Comparison of ENCODE assay signal across 16 cellular contexts in genomic region chr20:356745-357144, GRCh38. TPM values are rescaled to one million over a fixed set of nuclear protein-coding genes. Genes with fewer than 3 reads are reported as not detected.
DNase-seq lines count a peak whose midpoint lies in the region; ATAC-seq, FAIRE-seq and TF ChIP-seq lines count a peak whose summit lies in the region.
"Had no signal": no experiment of that assay in that cellular context is flagged by ENCODE, and none has a peak within 500 bp of the region (broad histone marks: within the 10 kb centered on the region; RNA-seq: fewer than 3 reads in every experiment).

No MANE protein-coding gene starts in this region.

- H3K27me3 Mint-ChIP-seq in nephron (ENCODE audit: low read depth) (no peaks in the 10 kb centered on the region), type B pancreatic cell (no peaks in the 10 kb centered on the region)

- no peak for TF ChIP-seq EP300 in HepG2 (IDR thresholded peaks at IDR 0.05; ENCODE audit: low read depth in 2 of 2, low read length in 2 of 2)
- TF ChIP-seq EP300 in HepG2 (CRISPR knock-in tag; IDR thresholded peaks at IDR 0.05; ENCODE audit: borderline replicate concordance), result no peak

- H2AFZ ChIP-seq in HepG2 (ENCODE audit: low read length), result no peak overlapping the region

- no peak overlapping the region for H3K4me3 Mint-ChIP-seq in nephron
- H3K4me3 Mint-ChIP-seq in type B pancreatic cell, result no peak overlapping the region
- H3K4me3 Mint-ChIP-seq: CD14-positive monocyte; CD8-positive, alpha-beta T cell had no signal

- intact Hi-C loops in HepG2 (cut with micrococcal nuclease; ENCODE audit: unreplicated experiment) (no loop called here), right lobe of liver (cut with DNase I) (loop anchor here (5.0 to 10.0 kb wide), 2 partner anchors 128 to 131 kb away; no protein-coding TSS in a partner anchor)

- no peaks in the 10 kb centered on the region for H3K9me3 Mint-ChIP-seq in nephron
- no peaks in the 10 kb centered on the region for H3K9me3 Mint-ChIP-seq in type B pancreatic cell
- H3K9me3 Mint-ChIP-seq: CD8-positive, alpha-beta T cell had no signal

- H3K4me1 Mint-ChIP-seq in nephron (peaks cover 12% of the 10 kb centered on the region), type B pancreatic cell (ENCODE audit: unreplicated experiment) (peaks cover 15% of the 10 kb centered on the region)

- POLR2A ChIA-PET in HepG2 (lab: Yijun Ruan, JAX), result interaction anchor here (1.0 to 25.4 kb wide), 5 partner anchors 9 to 75 kb away, joined by 4 to 1587 read pairs (median 5); partner anchors contain the start of gene TRIB3
- POLR2A ChIA-PET in RWPE1 (lab: Yijun Ruan, JAX; ENCODE audit: low non-redundant PET), result no interaction called here

- FAIRE-seq in HepG2 (lab: Jason Lieb, UNC) (no peak), HTR-8/SVneo (lab: Jason Lieb, UNC) (no peak)
- FAIRE-seq: GM12891, H1, K562 had no signal

- H3K27ac Mint-ChIP-seq in nephron, result peak overlapping the region in 2 of 3 experiments; percentile 5 to 15
- peak overlapping the region; percentile 1 for H3K27ac Mint-ChIP-seq in type B pancreatic cell
- H3K27ac Mint-ChIP-seq: CD8-positive, alpha-beta T cell had no signal

- DNase-seq in HepG2 (ENCODE audit: low spot score), result no peak
- DNase-seq in right lobe of liver, result no peak
- no peak for DNase-seq in RWPE1 (ENCODE audit: low spot score)
- DNase-seq in type B pancreatic cell (ENCODE audit: extremely low spot score, unreplicated experiment), result no peak
- DNase-seq in DMS114 treated with DMSO at 0.1 percent for 48 hours (lab: John Stamatoyannopoulos, UW; ENCODE audit: unreplicated experiment), result no peak
- DNase-seq in NCI-H128 (lab: John Stamatoyannopoulos, UW; ENCODE audit: unreplicated experiment), result no peak
- no peak for DNase-seq in HTR-8/SVneo (ENCODE audit: insufficient read length, low spot score)
- DNase-seq: BE2C; CD8-positive, alpha-beta T cell; DMS79 had no signal

- H3K9me3 ChIP-seq in HepG2 (ENCODE audit: low read length) (no peaks in the 10 kb centered on the region), right lobe of liver (no peaks in the 10 kb centered on the region)
- H3K9me3 ChIP-seq: BE2C, HAP-1 had no signal

- H3K4me1 ChIP-seq in HepG2 (ENCODE audit: insufficient read depth, low read length), result peaks cover 29% of the 10 kb centered on the region
- no peaks in the 10 kb centered on the region for H3K4me1 ChIP-seq in right lobe of liver
- H3K4me1 ChIP-seq: BE2C had no signal

- H3K79me2 ChIP-seq in HepG2 (ENCODE audit: insufficient read depth, low read length), result no peaks in the 10 kb centered on the region

- BruUV-seq in HepG2 (replicated peaks; lab: Mats Ljungman, UMichigan), result no TSS peak

- CTCF ChIA-PET in HepG2 (lab: Yijun Ruan, JAX; ENCODE audit: low intra/inter-chr PET ratio, low total read pairs), result interaction anchor here (3.9 kb wide), 1 partner anchor 75 kb away, joined by 106 read pairs; no protein-coding TSS in a partner anchor
- CTCF ChIA-PET in RWPE1 (lab: Yijun Ruan, JAX), result no interaction called here

- H4K20me1 ChIP-seq in HepG2 (ENCODE audit: insufficient read depth, low read length), result no peaks in the 10 kb centered on the region

- TF ChIP-seq RAD21 in HepG2 (CRISPR knock-in tag; IDR thresholded peaks at IDR 0.05), result no peak

- H3K9ac ChIP-seq in HepG2 (ENCODE audit: insufficient read depth, low read depth, low read length), result no peak overlapping the region

- H3K27me3 ChIP-seq in HepG2 (ENCODE audit: control insufficient read depth in 1 of 2, insufficient read depth in 2 of 2, low read length in 2 of 2), result no peaks in the 10 kb centered on the region
- no peaks in the 10 kb centered on the region for H3K27me3 ChIP-seq in right lobe of liver
- H3K27me3 ChIP-seq: BE2C had no signal

- no peak overlapping the region for H3K4me3 ChIP-seq in HepG2 (replicated peaks in 1 of 3; ENCODE audit: insufficient read depth in 1 of 3, low read depth in 2 of 3, low read length in 3 of 3)
- H3K4me3 ChIP-seq in right lobe of liver, result no peak overlapping the region
- H3K4me3 ChIP-seq: HAP-1, K562 had no signal

- no peak overlapping the region for H3K27ac ChIP-seq in HepG2 (ENCODE audit: extremely low read length, insufficient read depth, low read length)
- no peak overlapping the region for H3K27ac ChIP-seq in right lobe of liver
- peak overlapping the region; percentile 51 for H3K27ac ChIP-seq in RWPE1

- TF ChIP-seq POLR2A in HepG2 (IDR thresholded peaks at IDR 0.05; ENCODE audit: insufficient read depth in 1 of 2, low read depth in 2 of 2, low read length in 2 of 2) (no peak), right lobe of liver (IDR thresholded peaks at IDR 0.05) (no peak)

- H3K36me3 Mint-ChIP-seq in nephron (ENCODE audit: low read depth) (no peaks in the 10 kb centered on the region), type B pancreatic cell (no peaks in the 10 kb centered on the region)
- H3K36me3 Mint-ChIP-seq: CD14-positive monocyte; CD8-positive, alpha-beta T cell had no signal

- H3K4me2 ChIP-seq in HepG2 (ENCODE audit: low read depth, low read length), result no peak overlapping the region

- H3K36me3 ChIP-seq in HepG2 (replicated peaks in 1 of 2; ENCODE audit: control insufficient read depth in 1 of 2, insufficient read depth in 2 of 2, low read length in 2 of 2) (peaks cover 0 to 10% of the 10 kb centered on the region in 2 experiments; a peak in 2 of 5 replicates), right lobe of liver (no peaks in the 10 kb centered on the region)
- H3K36me3 ChIP-seq: BE2C, HAP-1 had no signal

- TF ChIP-seq CTCF in HepG2 (CRISPR knock-in tag; IDR thresholded peaks at IDR 0.05) (no peak), right lobe of liver (IDR thresholded peaks at IDR 0.05) (no peak), RWPE1 (conservative IDR thresholded peaks at IDR 0.05; ENCODE audit: low read depth) (no peak), nephron (IDR thresholded peaks at IDR 0.05; ENCODE audit: unreplicated experiment in 3 of 3) (no peak), type B pancreatic cell (conservative IDR thresholded peaks at IDR 0.05) (no peak)

- ATAC-seq in HepG2, result no peak
- no peak for ATAC-seq in right lobe of liver
- ATAC-seq: CD8-positive, alpha-beta T cell had no signal

- WGBS in HepG2 (ENCODE audit: low lambda C conversion rate), result 95% methylated on average over 10 of the region's 10 CpGs
- WGBS in right lobe of liver (ENCODE audit: insufficient coverage, low coverage, low lambda C conversion rate, missing lambda C conversion rate), result 88% methylated on average over 10 of the region's 10 CpGs

- in situ Hi-C loops in HepG2 (cut with HindIII; ENCODE audit: extremely low pct_ligation_motif_present, low pct_unique_long_range_greater_than_20kb), result loop anchor here (10.0 kb wide), 2 partner anchors 288 to 378 kb away; no protein-coding TSS in a partner anchor

RNA-seq across cellular contexts. Expression of gene NRSN2, which starts 9.8 kb away (rescaled TPM):
- total RNA-seq in HepG2 (2016; rRNA removed; fragmentation: Illumina TruSeq; extraction: Trizol) (28.4 and 32.3 TPM in 2 replicates), right lobe of liver (1 to 10 TPM; 1.3 to 4.1 (median 1.9) TPM), type B pancreatic cell (ENCODE audit: low replicate concordance) (33.8 and 43.0 TPM in 2 replicates)
- total RNA-seq in HepG2 (2016; cell fraction: cytosol; rRNA removed; fragmentation: Illumina TruSeq; extraction: Trizol; ENCODE audit: low read depth), result 13.5 and 19.5 TPM in 2 replicates
- total RNA-seq in HepG2 (2016; cell fraction: insoluble cytoplasmic fraction; rRNA removed; fragmentation: Illumina TruSeq; extraction: Trizol), result 26.0 and 33.1 TPM in 2 replicates
- total RNA-seq in HepG2 (2016; cell fraction: membrane; rRNA removed; fragmentation: Illumina TruSeq; extraction: Trizol), result 30.9 and 37.0 TPM in 2 replicates
- total RNA-seq in HepG2 (2016; cell fraction: nucleus; rRNA removed; fragmentation: Illumina TruSeq; extraction: Trizol), result 18.0 and 19.9 TPM in 2 replicates
- polyA plus RNA-seq in HepG2 (2011; rRNA removed), result 49.4 and 63.3 TPM in 2 replicates
- 69.4 and 90.4 TPM in 2 replicates for polyA plus RNA-seq in HepG2 (2011; cell fraction: cytosol; rRNA removed)
- polyA plus RNA-seq in HepG2 (2011; cell fraction: nucleus; rRNA removed), result 68.6 and 73.2 TPM in 2 replicates
- polyA plus RNA-seq in HepG2 (2012), result 32.8 and 45.8 TPM in 2 replicates
- 30.7 and 34.2 TPM in 2 replicates for polyA plus RNA-seq in HepG2 (2016; cell fraction: cytosol; fragmentation: Illumina TruSeq; extraction: Trizol; ENCODE audit: low read depth)
- 54.0 and 55.2 TPM in 2 replicates for polyA plus RNA-seq in HepG2 (2016; cell fraction: insoluble cytoplasmic fraction; fragmentation: Illumina TruSeq; extraction: Trizol; ENCODE audit: low read depth)
- polyA plus RNA-seq in HepG2 (2016; cell fraction: membrane; fragmentation: Illumina TruSeq; extraction: Trizol; ENCODE audit: low read depth), result 61.7 and 66.8 TPM in 2 replicates
- polyA plus RNA-seq in HepG2 (2016; cell fraction: nucleus; fragmentation: Illumina TruSeq; extraction: Trizol; ENCODE audit: insufficient read depth, low read depth), result 79.0 and 79.1 TPM in 2 replicates
- 1.6 and 52.5 TPM in 2 replicates for polyA minus RNA-seq in HepG2 (2011; rRNA and poly(A)+ RNA removed; ENCODE audit: low replicate concordance)
- 32.5 and 33.1 TPM in 2 replicates for polyA minus RNA-seq in HepG2 (2011; cell fraction: cytosol; rRNA and poly(A)+ RNA removed)
- 10.7 and 15.0 TPM in 2 replicates for polyA minus RNA-seq in HepG2 (2011; cell fraction: nucleus; rRNA and poly(A)+ RNA removed)

RNA-seq across cellular contexts. Expression of gene TRIB3, which starts 23.8 kb away (rescaled TPM):
- total RNA-seq in HepG2 (2016; rRNA removed; fragmentation: Illumina TruSeq; extraction: Trizol) (106 and 115 TPM in 2 replicates), right lobe of liver (100 to 1,000 TPM in 2 of 6 experiments, 10 to 100 TPM in 4; 15.1 to 139 (median 34.1) TPM), type B pancreatic cell (ENCODE audit: low replicate concordance) (8.3 and 17.0 TPM in 2 replicates)
- total RNA-seq in HepG2 (2016; cell fraction: cytosol; rRNA removed; fragmentation: Illumina TruSeq; extraction: Trizol; ENCODE audit: low read depth), result 40.1 and 45.0 TPM in 2 replicates
- 106 and 115 TPM in 2 replicates for total RNA-seq in HepG2 (2016; cell fraction: insoluble cytoplasmic fraction; rRNA removed; fragmentation: Illumina TruSeq; extraction: Trizol)
- 107 and 130 TPM in 2 replicates for total RNA-seq in HepG2 (2016; cell fraction: membrane; rRNA removed; fragmentation: Illumina TruSeq; extraction: Trizol)
- total RNA-seq in HepG2 (2016; cell fraction: nucleus; rRNA removed; fragmentation: Illumina TruSeq; extraction: Trizol), result 47.6 and 54.9 TPM in 2 replicates
- polyA plus RNA-seq in HepG2 (2011; rRNA removed), result 150 and 241 TPM in 2 replicates
- 165 and 177 TPM in 2 replicates for polyA plus RNA-seq in HepG2 (2011; cell fraction: cytosol; rRNA removed)
- polyA plus RNA-seq in HepG2 (2011; cell fraction: nucleus; rRNA removed), result 122 and 148 TPM in 2 replicates
- polyA plus RNA-seq in HepG2 (2012), result 78.0 and 193 TPM in 2 replicates
- 33.6 and 42.0 TPM in 2 replicates for polyA plus RNA-seq in HepG2 (2016; cell fraction: cytosol; fragmentation: Illumina TruSeq; extraction: Trizol; ENCODE audit: low read depth)
- polyA plus RNA-seq in HepG2 (2016; cell fraction: insoluble cytoplasmic fraction; fragmentation: Illumina TruSeq; extraction: Trizol; ENCODE audit: low read depth), result 99.1 and 105 TPM in 2 replicates
- polyA plus RNA-seq in HepG2 (2016; cell fraction: membrane; fragmentation: Illumina TruSeq; extraction: Trizol; ENCODE audit: low read depth), result 76.6 and 88.5 TPM in 2 replicates
- polyA plus RNA-seq in HepG2 (2016; cell fraction: nucleus; fragmentation: Illumina TruSeq; extraction: Trizol; ENCODE audit: insufficient read depth, low read depth), result 77.9 and 79.0 TPM in 2 replicates
- 66.9 and 301 TPM in 2 replicates for polyA minus RNA-seq in HepG2 (2011; rRNA and poly(A)+ RNA removed; ENCODE audit: low replicate concordance)
- polyA minus RNA-seq in HepG2 (2011; cell fraction: cytosol; rRNA and poly(A)+ RNA removed), result 115 and 151 TPM in 2 replicates
- polyA minus RNA-seq in HepG2 (2011; cell fraction: nucleus; rRNA and poly(A)+ RNA removed), result 35.9 and 65.3 TPM in 2 replicates

RNA-seq across cellular contexts. Expression of gene SOX12, which starts 31.4 kb away (rescaled TPM):
- total RNA-seq in HepG2 (2016; rRNA removed; fragmentation: Illumina TruSeq; extraction: Trizol) (12.1 and 18.7 TPM in 2 replicates), right lobe of liver (1 to 10 TPM; 3.6 to 6.4 (median 4.6) TPM), type B pancreatic cell (ENCODE audit: low replicate concordance) (9.9 and 52.7 TPM in 2 replicates)
- 5.2 and 6.4 TPM in 2 replicates for total RNA-seq in HepG2 (2016; cell fraction: cytosol; rRNA removed; fragmentation: Illumina TruSeq; extraction: Trizol; ENCODE audit: low read depth)
- total RNA-seq in HepG2 (2016; cell fraction: insoluble cytoplasmic fraction; rRNA removed; fragmentation: Illumina TruSeq; extraction: Trizol), result 10.8 and 18.0 TPM in 2 replicates
- 19.3 and 22.7 TPM in 2 replicates for total RNA-seq in HepG2 (2016; cell fraction: membrane; rRNA removed; fragmentation: Illumina TruSeq; extraction: Trizol)
- 14.7 and 17.3 TPM in 2 replicates for total RNA-seq in HepG2 (2016; cell fraction: nucleus; rRNA removed; fragmentation: Illumina TruSeq; extraction: Trizol)
- polyA plus RNA-seq in HepG2 (2011; rRNA removed), result 10.0 and 11.5 TPM in 2 replicates
- 5.9 and 7.7 TPM in 2 replicates for polyA plus RNA-seq in HepG2 (2011; cell fraction: cytosol; rRNA removed)
- polyA plus RNA-seq in HepG2 (2011; cell fraction: nucleus; rRNA removed), result 33.8 and 40.6 TPM in 2 replicates
- 33.1 and 35.1 TPM in 2 replicates for polyA plus RNA-seq in HepG2 (2012)
- polyA plus RNA-seq in HepG2 (2016; cell fraction: cytosol; fragmentation: Illumina TruSeq; extraction: Trizol; ENCODE audit: low read depth), result 9.1 and 11.5 TPM in 2 replicates
- 37.4 and 47.0 TPM in 2 replicates for polyA plus RNA-seq in HepG2 (2016; cell fraction: insoluble cytoplasmic fraction; fragmentation: Illumina TruSeq; extraction: Trizol; ENCODE audit: low read depth)
- polyA plus RNA-seq in HepG2 (2016; cell fraction: membrane; fragmentation: Illumina TruSeq; extraction: Trizol; ENCODE audit: low read depth), result 35.3 and 38.7 TPM in 2 replicates
- polyA plus RNA-seq in HepG2 (2016; cell fraction: nucleus; fragmentation: Illumina TruSeq; extraction: Trizol; ENCODE audit: insufficient read depth, low read depth), result 63.1 and 67.8 TPM in 2 replicates
- polyA minus RNA-seq in HepG2 (2011; rRNA and poly(A)+ RNA removed; ENCODE audit: low replicate concordance), result 2.4 and 12.0 TPM in 2 replicates
- polyA minus RNA-seq in HepG2 (2011; cell fraction: cytosol; rRNA and poly(A)+ RNA removed), result 11.2 and 12.0 TPM in 2 replicates
- polyA minus RNA-seq in HepG2 (2011; cell fraction: nucleus; rRNA and poly(A)+ RNA removed), result 9.6 and 12.7 TPM in 2 replicates

RNA-seq across cellular contexts. Expression of gene RBCK1, which starts 51.4 kb away (rescaled TPM):
- total RNA-seq in HepG2 (2016; rRNA removed; fragmentation: Illumina TruSeq; extraction: Trizol) (121 and 149 TPM in 2 replicates), right lobe of liver (100 to 1,000 TPM in 2 of 6 experiments, 10 to 100 TPM in 4; 63.1 to 113 (median 85.6) TPM), type B pancreatic cell (ENCODE audit: low replicate concordance) (81.3 and 84.9 TPM in 2 replicates)
- 176 and 212 TPM in 2 replicates for total RNA-seq in HepG2 (2016; cell fraction: cytosol; rRNA removed; fragmentation: Illumina TruSeq; extraction: Trizol; ENCODE audit: low read depth)
- 110 and 147 TPM in 2 replicates for total RNA-seq in HepG2 (2016; cell fraction: insoluble cytoplasmic fraction; rRNA removed; fragmentation: Illumina TruSeq; extraction: Trizol)
- total RNA-seq in HepG2 (2016; cell fraction: membrane; rRNA removed; fragmentation: Illumina TruSeq; extraction: Trizol), result 217 and 241 TPM in 2 replicates
- 83.9 and 95.5 TPM in 2 replicates for total RNA-seq in HepG2 (2016; cell fraction: nucleus; rRNA removed; fragmentation: Illumina TruSeq; extraction: Trizol)
- 215 and 270 TPM in 2 replicates for polyA plus RNA-seq in HepG2 (2011; rRNA removed)
- polyA plus RNA-seq in HepG2 (2011; cell fraction: cytosol; rRNA removed), result 171 and 196 TPM in 2 replicates
- polyA plus RNA-seq in HepG2 (2011; cell fraction: nucleus; rRNA removed), result 558 and 618 TPM in 2 replicates
- polyA plus RNA-seq in HepG2 (2012), result 207 and 311 TPM in 2 replicates
- polyA plus RNA-seq in HepG2 (2016; cell fraction: cytosol; fragmentation: Illumina TruSeq; extraction: Trizol; ENCODE audit: low read depth), result 291 and 331 TPM in 2 replicates
- polyA plus RNA-seq in HepG2 (2016; cell fraction: insoluble cytoplasmic fraction; fragmentation: Illumina TruSeq; extraction: Trizol; ENCODE audit: low read depth), result 144 and 159 TPM in 2 replicates
- polyA plus RNA-seq in HepG2 (2016; cell fraction: membrane; fragmentation: Illumina TruSeq; extraction: Trizol; ENCODE audit: low read depth), result 277 and 299 TPM in 2 replicates
- 357 and 365 TPM in 2 replicates for polyA plus RNA-seq in HepG2 (2016; cell fraction: nucleus; fragmentation: Illumina TruSeq; extraction: Trizol; ENCODE audit: insufficient read depth, low read depth)
- polyA minus RNA-seq in HepG2 (2011; rRNA and poly(A)+ RNA removed; ENCODE audit: low replicate concordance), result 36.5 and 119 TPM in 2 replicates
- 65.9 and 88.8 TPM in 2 replicates for polyA minus RNA-seq in HepG2 (2011; cell fraction: cytosol; rRNA and poly(A)+ RNA removed)
- polyA minus RNA-seq in HepG2 (2011; cell fraction: nucleus; rRNA and poly(A)+ RNA removed), result 102 and 144 TPM in 2 replicates

RNA-seq across cellular contexts. Expression of gene ZCCHC3, which starts 59.4 kb away (rescaled TPM):
- total RNA-seq in HepG2 (2016; rRNA removed; fragmentation: Illumina TruSeq; extraction: Trizol), result 56.2 and 63.0 TPM in 2 replicates
- 12.1 and 12.3 TPM in 2 replicates for total RNA-seq in HepG2 (2016; cell fraction: cytosol; rRNA removed; fragmentation: Illumina TruSeq; extraction: Trizol; ENCODE audit: low read depth)
- total RNA-seq in HepG2 (2016; cell fraction: insoluble cytoplasmic fraction; rRNA removed; fragmentation: Illumina TruSeq; extraction: Trizol), result 49.2 and 64.0 TPM in 2 replicates
- 45.3 and 47.4 TPM in 2 replicates for total RNA-seq in HepG2 (2016; cell fraction: membrane; rRNA removed; fragmentation: Illumina TruSeq; extraction: Trizol)
- total RNA-seq in HepG2 (2016; cell fraction: nucleus; rRNA removed; fragmentation: Illumina TruSeq; extraction: Trizol), result 28.6 and 30.4 TPM in 2 replicates
- polyA plus RNA-seq in HepG2 (2011; rRNA removed), result 43.8 and 46.6 TPM in 2 replicates
- 44.4 and 45.0 TPM in 2 replicates for polyA plus RNA-seq in HepG2 (2011; cell fraction: cytosol; rRNA removed)
- 21.2 and 22.1 TPM in 2 replicates for polyA plus RNA-seq in HepG2 (2011; cell fraction: nucleus; rRNA removed)
- 37.3 and 43.5 TPM in 2 replicates for polyA plus RNA-seq in HepG2 (2012)
- polyA plus RNA-seq in HepG2 (2016; cell fraction: cytosol; fragmentation: Illumina TruSeq; extraction: Trizol; ENCODE audit: low read depth), result 8.1 and 9.0 TPM in 2 replicates
- polyA plus RNA-seq in HepG2 (2016; cell fraction: insoluble cytoplasmic fraction; fragmentation: Illumina TruSeq; extraction: Trizol; ENCODE audit: low read depth), result 75.7 and 81.5 TPM in 2 replicates
- 37.6 and 38.3 TPM in 2 replicates for polyA plus RNA-seq in HepG2 (2016; cell fraction: membrane; fragmentation: Illumina TruSeq; extraction: Trizol; ENCODE audit: low read depth)
- 57.9 and 60.5 TPM in 2 replicates for polyA plus RNA-seq in HepG2 (2016; cell fraction: nucleus; fragmentation: Illumina TruSeq; extraction: Trizol; ENCODE audit: insufficient read depth, low read depth)
- polyA minus RNA-seq in HepG2 (2011; rRNA and poly(A)+ RNA removed; ENCODE audit: low replicate concordance), result 9.3 and 53.1 TPM in 2 replicates
- polyA minus RNA-seq in HepG2 (2011; cell fraction: cytosol; rRNA and poly(A)+ RNA removed), result 31.3 and 34.6 TPM in 2 replicates
- 16.1 and 17.3 TPM in 2 replicates for polyA minus RNA-seq in HepG2 (2011; cell fraction: nucleus; rRNA and poly(A)+ RNA removed)
- 1 to 10 TPM; 4.2 to 7.5 (median 5.9) TPM for total RNA-seq in right lobe of liver
- total RNA-seq in type B pancreatic cell (ENCODE audit: low replicate concordance), result 28.9 and 40.5 TPM in 2 replicates
